Comparison of ENCODE assay signal across 8 cellular contexts in genomic region chr2:17539993-17540812, GRCh38. TPM values are rescaled to one million over a fixed set of nuclear protein-coding genes. Genes with fewer than 3 reads are reported as not detected.
A peak's percentile ranks its signal among the peaks of the same experiment; 100 is the strongest.
DNase-seq lines count a peak whose midpoint lies in the region; ATAC-seq and TF ChIP-seq lines count a peak whose summit lies in the region.

Gene VSNL1 (plus strand): TSS chr2:17540696. CDS start chr2:17592075, 51,379 bp downstream.

- TF ChIP-seq RAD21 in HCT116 (IDR thresholded peaks at IDR 0.05; ENCODE audit: low read depth): no peak

- no peaks in the 10 kb centered on the region for H3K9me3 ChIP-seq in HCT116 (ENCODE audit: control insufficient read depth in 1 of 2, insufficient read depth in 1 of 2, low read depth in 1 of 2, low read length in 2 of 2)

- peak within 1 kb of the TSS; percentile 24 for H3K18ac ChIP-seq in mesendoderm (ENCODE audit: low read length)

- no peaks in the 10 kb centered on the region; the same call in 1 of the 2 replicates for H3K27me3 ChIP-seq in HCT116 (ENCODE audit: insufficient read depth, low read length)
- no peaks in the 10 kb centered on the region for H3K27me3 ChIP-seq in mesendoderm (ENCODE audit: insufficient read depth, low read length, poor library complexity)

- TF ChIP-seq POLR2A in HCT116 (IDR thresholded peaks at IDR 0.05; ENCODE audit: borderline replicate concordance, extremely low read depth, insufficient read depth, insufficient read length): no peak

- H3K9me2 ChIP-seq in HCT116 (ENCODE audit: insufficient read depth): no peaks in the 10 kb centered on the region

- TF ChIP-seq CTCF in HCT116 (IDR thresholded peaks at IDR 0.05 in 2 of 3, conservative IDR thresholded peaks at IDR 0.05 in 1 of 3; ENCODE audit: borderline replicate concordance in 1 of 3, insufficient read depth in 1 of 3, low read depth in 2 of 3, low read length in 2 of 3): no peak
- no peak for TF ChIP-seq CTCF in type B pancreatic cell (conservative IDR thresholded peaks at IDR 0.05)

- H3K79me1 ChIP-seq in mesendoderm (ENCODE audit: low read length): no peaks in the 10 kb centered on the region

- in situ Hi-C loops in ACHN (cut with HindIII; ENCODE audit: low pct_ligation_motif_present, low pct_unique_long_range_greater_than_20kb, low sequenced_read_pairs): no loop called here

- intact Hi-C loops in HCT116 (cut with micrococcal nuclease): loop anchor here (2.0 kb wide), 1 partner anchor 107 kb away; no protein-coding TSS in a partner anchor

- H3K4me1 Mint-ChIP-seq in type B pancreatic cell (ENCODE audit: unreplicated experiment): peaks cover 24% of the 10 kb centered on the region

- H3K4me1 ChIP-seq in HCT116 (ENCODE audit: control insufficient read depth in 1 of 2, insufficient read depth in 2 of 2, low read length in 2 of 2): peaks cover 10 to 57% of the 10 kb centered on the region in 2 experiments; a peak in 3 of 4 replicates
- H3K4me1 ChIP-seq in mesendoderm (ENCODE audit: control insufficient read depth, low read depth, low read length): peaks cover 13% of the 10 kb centered on the region

- peak within 1 kb of the TSS; percentile 91 for H3K56ac ChIP-seq in mesendoderm (ENCODE audit: low read length)

- no peak within 1 kb of the TSS for H2BK15ac ChIP-seq in mesendoderm (replicated peaks; ENCODE audit: low read depth)

- H3K4me2 ChIP-seq in HCT116 (ENCODE audit: low read length): peak within 1 kb of the TSS; percentile 82
- H3K4me2 ChIP-seq in mesendoderm (ENCODE audit: low read length): peak within 1 kb of the TSS; percentile 94

- H3K79me2 ChIP-seq in HCT116 (ENCODE audit: insufficient read depth, low read length) (no peaks in the 10 kb centered on the region), mesendoderm (ENCODE audit: control insufficient read depth, insufficient read depth, low read length) (peaks cover 12% of the 10 kb centered on the region)

- RAD21 ChIA-PET in HCT116 (lab: Charles Lee; ENCODE audit: low non-redundant PET in 1 of 2, low total read pairs in 2 of 2, uncharacterized antibody in 2 of 2, unreplicated experiment in 2 of 2): interaction anchor here in 1 of 2 experiments (1.3 kb wide), 1 partner anchor 39 kb away, joined by 6 read pairs; no protein-coding TSS in a partner anchor

- H4K5ac ChIP-seq in mesendoderm (ENCODE audit: low read length): no peak within 1 kb of the TSS

- peak within 1 kb of the TSS; percentile 93 for H3K4me3 Mint-ChIP-seq in type B pancreatic cell

- H3K27ac Mint-ChIP-seq in type B pancreatic cell: peak within 1 kb of the TSS; percentile 80

- H2AFZ ChIP-seq in HCT116 (ENCODE audit: low read depth, low read length, poor library complexity, severe bottlenecking): peak within 1 kb of the TSS; percentile 92

- peak within 1 kb of the TSS; percentile 94 for H4K8ac ChIP-seq in mesendoderm (ENCODE audit: low read depth, low read length)

- no peaks in the 10 kb centered on the region for H3K36me3 Mint-ChIP-seq in type B pancreatic cell

- H3K23ac ChIP-seq in mesendoderm (ENCODE audit: low read length): no peak within 1 kb of the TSS

- no peaks in the 10 kb centered on the region for H4K20me1 ChIP-seq in HCT116 (ENCODE audit: insufficient read depth)

- ATAC-seq in HCT116: peak; percentile 70
- ATAC-seq in GM19455 (IDR thresholded peaks at IDR 0.05; ENCODE audit: unreplicated experiment): no peak
- no peak for ATAC-seq in GM18873 (IDR thresholded peaks at IDR 0.05; ENCODE audit: low FRiP score, unreplicated experiment)

- peak within 1 kb of the TSS; percentile 43 for H2BK5ac ChIP-seq in mesendoderm (ENCODE audit: low read length)

- H2BK120ac ChIP-seq in mesendoderm (ENCODE audit: low read depth, low read length): peak within 1 kb of the TSS; percentile 95

- no peak within 1 kb of the TSS for H2AK5ac ChIP-seq in mesendoderm (ENCODE audit: low read length)

- peaks cover 67% of the 10 kb centered on the region for H3K27me3 Mint-ChIP-seq in type B pancreatic cell

- H3K27ac ChIP-seq in HCT116 (ENCODE audit: low read depth, low read length) (peak within 1 kb of the TSS; percentile 58), epithelial cell of prostate (peak within 1 kb of the TSS; percentile 85), mesendoderm (ENCODE audit: low read depth, low read length) (peak within 1 kb of the TSS; percentile 13)

- no peaks in the 10 kb centered on the region for H3K36me3 ChIP-seq in HCT116 (ENCODE audit: control insufficient read depth in 1 of 2, insufficient read depth in 2 of 2, low read length in 2 of 2)
- no peaks in the 10 kb centered on the region for H3K36me3 ChIP-seq in mesendoderm (ENCODE audit: control insufficient read depth, insufficient read depth, low read length)

- H3K4ac ChIP-seq in mesendoderm (ENCODE audit: low read depth, low read length): peak within 1 kb of the TSS; percentile 64

- no CpG with 5 or more reads among the region's 48 CpGs for WGBS in mesendoderm (ENCODE audit: extremely low coverage, insufficient coverage, low lambda C conversion rate)

- POLR2A ChIA-PET in HCT116 (lab: Charles Lee): interaction anchor here (0.6 to 1.6 kb wide), 9 partner anchors 9 to 81 kb away, joined by 3 to 7 read pairs (median 4); no protein-coding TSS in a partner anchor

- TSS peak; percentile 73 for BruUV-seq in HCT116 (replicated peaks; lab: Mats Ljungman, UMichigan)

- DNase-seq in HCT116 (ENCODE audit: low read depth, low spot score): peak; percentile 79
- DNase-seq in NCI-H82 (lab: John Stamatoyannopoulos, UW): peak; percentile 94
- DNase-seq in epithelial cell of prostate (ENCODE audit: low read depth, low spot score): peak; percentile 75
- peak; percentile 98 for DNase-seq in mesendoderm
- DNase-seq in type B pancreatic cell (ENCODE audit: extremely low spot score, unreplicated experiment): peak; percentile 96
- no peak for DNase-seq in ACHN

- H3K4me3 ChIP-seq in HCT116 (replicated peaks in 1 of 2; ENCODE audit: low read depth in 1 of 2, low read length in 2 of 2): peak within 1 kb of the TSS; percentile 47 to 65
- H3K4me3 ChIP-seq in mesendoderm (ENCODE audit: low read length): peak within 1 kb of the TSS; percentile 61

- CTCF ChIA-PET in HCT116 (lab: Charles Lee): interaction anchor here (1.8 kb wide), 1 partner anchor 131 kb away, joined by 6 read pairs; no protein-coding TSS in a partner anchor

- peak within 1 kb of the TSS; percentile 68 for H3K9ac ChIP-seq in HCT116 (ENCODE audit: low read length)
- H3K9ac ChIP-seq in mesendoderm (ENCODE audit: low read length): peak within 1 kb of the TSS; percentile 80

- H3K9me3 Mint-ChIP-seq in type B pancreatic cell: no peaks in the 10 kb centered on the region

TF ChIP-seq in HCT116, 20 proteins besides CTCF, POLR2A, EP300 and RAD21 (continues in another document):
- TF ChIP-seq CBX3 (IDR thresholded peaks at IDR 0.05; ENCODE audit: low read depth) (0 out of 2 replicates have a peak, but pooled peaks have one; percentile 48), FOSL1 (IDR thresholded peaks at IDR 0.05; ENCODE audit: low read depth) (no peak), ZFX (IDR thresholded peaks at IDR 0.05) (no peak), ZNF274 (IDR thresholded peaks at IDR 0.05; ENCODE audit: low read depth, low read length) (no peak), SP1 (IDR thresholded peaks at IDR 0.05; ENCODE audit: low read depth) (peak; percentile 85), ATF3 (IDR thresholded peaks at IDR 0.05) (no peak), POLR2AphosphoS5 (IDR thresholded peaks at IDR 0.05; ENCODE audit: low read depth, low read length) (0 out of 2 replicates have a peak, but pooled peaks have one; percentile 37), TCF7L2 (IDR thresholded peaks at IDR 0.05; ENCODE audit: borderline replicate concordance, extremely low read depth, insufficient read depth, insufficient read length) (no peak), REST (IDR thresholded peaks at IDR 0.05; ENCODE audit: low read depth) (no peak), EGR1 (IDR thresholded peaks at IDR 0.05; ENCODE audit: low read depth) (no peak), JUND (IDR thresholded peaks at IDR 0.05) (no peak), EZH2phosphoT487 (IDR thresholded peaks at IDR 0.05; ENCODE audit: borderline replicate concordance) (no peak)

RNA-seq across cellular contexts. Expression of gene VSNL1, which starts in this region (rescaled TPM):
- total RNA-seq in HCT116 (2021; ENCODE audit: unreplicated experiment) (4.6 TPM), type B pancreatic cell (ENCODE audit: low replicate concordance) (4.1 and 4.6 TPM in 2 replicates)
- polyA plus RNA-seq in HCT116 (2012): 9.2 and 12.5 TPM in 2 replicates
- 63.8 TPM for polyA plus RNA-seq in mesendoderm (2013, experiment 1 of 2)
- 66.9 TPM for polyA plus RNA-seq in mesendoderm (2013, experiment 2 of 2)

Comparison
In these comparisons a context has a peak if more than half of its experiments do, and no peak if none do; other contexts are left out.
1. H3K27ac ChIP-seq: peak in every context shown above with its lines; median percentile 85 in epithelial cell of prostate; 58 in HCT116; 13 in mesendoderm.